7 cellular contexts compared by ENCODE assay signal in genomic region chr5:115170924-115171510, GRCh38. TPM values are rescaled to one million over a fixed set of nuclear protein-coding genes. Genes with fewer than 3 reads are reported as not detected.
DNase-seq lines count a peak whose midpoint lies in the region; ATAC-seq and TF ChIP-seq lines count a peak whose summit lies in the region.

No MANE protein-coding gene starts in this region.

- DNase-seq in HCT116 (ENCODE audit: low read depth, low spot score) (no peak), PC-9 (no peak)
- DNase-seq in activated CD4-positive, CD25-positive, alpha-beta regulatory T cell (lab: John Stamatoyannopoulos, UW) = no peak

- H3K36me3 ChIP-seq in HCT116 (ENCODE audit: control insufficient read depth in 1 of 2, insufficient read depth in 2 of 2, low read length in 2 of 2) (no peaks in the 10 kb centered on the region), PC-9 (ENCODE audit: low read depth) (no peaks in the 10 kb centered on the region), gastroesophageal sphincter (no peaks in the 10 kb centered on the region)

- RAD21 ChIA-PET in HCT116 (lab: Charles Lee; ENCODE audit: low non-redundant PET in 1 of 2, low total read pairs in 2 of 2, uncharacterized antibody in 2 of 2, unreplicated experiment in 2 of 2) = no interaction called here

- ATAC-seq in HCT116 = no peak
- no peak for ATAC-seq in gastroesophageal sphincter
- ATAC-seq in HG03097 (IDR thresholded peaks at IDR 0.05; ENCODE audit: low FRiP score, unreplicated experiment) = no peak
- no peak for ATAC-seq in HG03457 (IDR thresholded peaks at IDR 0.05; ENCODE audit: unreplicated experiment)

- H4K20me1 ChIP-seq in HCT116 (ENCODE audit: insufficient read depth) (no peaks in the 10 kb centered on the region), PC-9 (ENCODE audit: insufficient read depth) (no peaks in the 10 kb centered on the region)

- no peak for TF ChIP-seq RAD21 in HCT116 (IDR thresholded peaks at IDR 0.05; ENCODE audit: low read depth)

- peaks cover 0 to 3% of the 10 kb centered on the region in 2 experiments; a peak in 1 of 4 replicates for H3K9me3 ChIP-seq in HCT116 (ENCODE audit: control insufficient read depth in 1 of 2, insufficient read depth in 1 of 2, low read depth in 1 of 2, low read length in 2 of 2)
- no peaks in the 10 kb centered on the region for H3K9me3 ChIP-seq in PC-9 (ENCODE audit: insufficient read depth, low read depth)
- no peaks in the 10 kb centered on the region for H3K9me3 ChIP-seq in gastroesophageal sphincter

- H3K4me3 ChIP-seq in HCT116 (replicated peaks in 1 of 2; ENCODE audit: low read depth in 1 of 2, low read length in 2 of 2) = peak overlapping the region; percentile 67 to 89
- peak overlapping the region; percentile 81; the same call in 1 of the 2 replicates for H3K4me3 ChIP-seq in PC-9
- peak overlapping the region; percentile 59 to 89 for H3K4me3 ChIP-seq in gastroesophageal sphincter
- H3K4me3 ChIP-seq in skin epidermis = peak overlapping the region; percentile 46 to 85 (median 67)

- H3K27me3 ChIP-seq in HCT116 (ENCODE audit: insufficient read depth, low read length) (no peaks in the 10 kb centered on the region), PC-9 (ENCODE audit: insufficient read depth, low read depth) (peaks cover 5% of the 10 kb centered on the region; the same call in 1 of the 2 replicates), gastroesophageal sphincter (peaks cover 41% of the 10 kb centered on the region)

- H3K27ac ChIP-seq in HCT116 (ENCODE audit: low read depth, low read length) (peak overlapping the region; percentile 70; the same call in 1 of the 2 replicates), PC-9 (no peak overlapping the region), gastroesophageal sphincter (peak overlapping the region in 3 of 4 donors; percentile 65 to 77 (median 72)), skin epidermis (peak overlapping the region in 1 of 21 experiments; percentile 5)

- POLR2A ChIA-PET in HCT116 (lab: Charles Lee) = interaction anchor here (1.1 kb wide), 1 partner anchor 91 kb away, joined by 4 read pairs; no protein-coding TSS in a partner anchor
- POLR2A ChIA-PET in PC-9 (lab: Charles Lee; ENCODE audit: unreplicated experiment) = no interaction called here

- H2AFZ ChIP-seq in HCT116 (ENCODE audit: low read depth, low read length, poor library complexity, severe bottlenecking) = no peak overlapping the region
- 0 out of 2 replicates have a peak overlapping the region, but pooled peaks have one; percentile 90 for H2AFZ ChIP-seq in PC-9

- WGBS in gastroesophageal sphincter (ENCODE audit: low coverage in 1 of 2), 2 donors = 29 to 42% methylated on average over 9 to 14 of the region's 16 CpGs

- TSS peak; percentile 55 for BruUV-seq in HCT116 (replicated peaks; lab: Mats Ljungman, UMichigan)
- no TSS peak for BruUV-seq in PC-9 (replicated peaks; lab: Mats Ljungman, UMichigan)

- no peak for TF ChIP-seq EP300 in gastroesophageal sphincter (IDR thresholded peaks at IDR 0.05)

- H3K79me2 ChIP-seq in HCT116 (ENCODE audit: insufficient read depth, low read length) (no peaks in the 10 kb centered on the region), PC-9 (ENCODE audit: low read depth) (no peaks in the 10 kb centered on the region)

- no peaks in the 10 kb centered on the region for H3K9me2 ChIP-seq in HCT116 (ENCODE audit: insufficient read depth)
- H3K9me2 ChIP-seq in PC-9 (ENCODE audit: insufficient read depth) = no peaks in the 10 kb centered on the region

- intact Hi-C loops in HCT116 (cut with micrococcal nuclease) (no loop called here), PC-9 (cut with micrococcal nuclease; ENCODE audit: unreplicated experiment) (no loop called here)

- no peak for TF ChIP-seq POLR2A in HCT116 (IDR thresholded peaks at IDR 0.05; ENCODE audit: borderline replicate concordance, extremely low read depth, insufficient read depth, insufficient read length)
- TF ChIP-seq POLR2A in gastroesophageal sphincter (IDR thresholded peaks at IDR 0.05) = no peak

- CTCF ChIA-PET in HCT116 (lab: Charles Lee) (no interaction called here), PC-9 (lab: Charles Lee) (interaction anchor here (0.5 kb wide), 1 partner anchor 15 kb away, joined by 15 read pairs; no protein-coding TSS in a partner anchor)

- H3K4me1 ChIP-seq in HCT116 (ENCODE audit: control insufficient read depth in 1 of 2, insufficient read depth in 2 of 2, low read length in 2 of 2) (peaks cover 11 to 22% of the 10 kb centered on the region in 2 experiments; a peak in 3 of 4 replicates), PC-9 (replicated peaks; ENCODE audit: insufficient read depth) (no peaks in the 10 kb centered on the region), gastroesophageal sphincter (peaks cover 0 to 26% (median 5%) of the 10 kb centered on the region in 3 donors)

- peak overlapping the region; percentile 98 for H3K4me2 ChIP-seq in HCT116 (ENCODE audit: low read length)
- peak overlapping the region; percentile 90 for H3K4me2 ChIP-seq in PC-9

- H3F3A ChIP-seq in PC-9 (ENCODE audit: insufficient read depth, low read depth) = no peaks in the 10 kb centered on the region

- TF ChIP-seq CTCF in HCT116 (IDR thresholded peaks at IDR 0.05 in 2 of 3, conservative IDR thresholded peaks at IDR 0.05 in 1 of 3; ENCODE audit: borderline replicate concordance in 1 of 3, insufficient read depth in 1 of 3, low read depth in 2 of 3, low read length in 2 of 3) (no peak), PC-9 (conservative IDR thresholded peaks at IDR 0.05) (no peak), gastroesophageal sphincter (IDR thresholded peaks at IDR 0.05) (no peak)

- peak overlapping the region; percentile 63 for H3K9ac ChIP-seq in HCT116 (ENCODE audit: low read length)

TF ChIP-seq in HCT116, 20 proteins besides CTCF, POLR2A, EP300 and RAD21:
- TF ChIP-seq ATF3 (IDR thresholded peaks at IDR 0.05) (no peak), FOSL1 (IDR thresholded peaks at IDR 0.05; ENCODE audit: low read depth) (no peak), ZNF274 (IDR thresholded peaks at IDR 0.05; ENCODE audit: low read depth, low read length) (no peak), SP1 (IDR thresholded peaks at IDR 0.05; ENCODE audit: low read depth) (no peak), POLR2AphosphoS5 (IDR thresholded peaks at IDR 0.05; ENCODE audit: low read depth, low read length) (no peak), CEBPB (IDR thresholded peaks at IDR 0.05; ENCODE audit: low read depth) (no peak), SRF (IDR thresholded peaks at IDR 0.05; ENCODE audit: low read depth) (no peak), YY1 (IDR thresholded peaks at IDR 0.05; ENCODE audit: extremely low read depth, insufficient replicate concordance, low read depth, low read length) (no peak), ELF1 (IDR thresholded peaks at IDR 0.05; ENCODE audit: borderline replicate concordance, low read depth) (no peak), TCF7L2 (IDR thresholded peaks at IDR 0.05; ENCODE audit: borderline replicate concordance, extremely low read depth, insufficient read depth, insufficient read length) (no peak), EZH2 (IDR thresholded peaks at IDR 0.05) (no peak), ZFX (IDR thresholded peaks at IDR 0.05) (no peak), EZH2phosphoT487 (IDR thresholded peaks at IDR 0.05; ENCODE audit: borderline replicate concordance) (no peak), CBX3 (IDR thresholded peaks at IDR 0.05; ENCODE audit: low read depth) (no peak), JUND (IDR thresholded peaks at IDR 0.05) (no peak), MAX (IDR thresholded peaks at IDR 0.05) (no peak), EGR1 (IDR thresholded peaks at IDR 0.05; ENCODE audit: low read depth) (no peak), SIN3A (IDR thresholded peaks at IDR 0.05; ENCODE audit: low read depth) (no peak)
TF ChIP-seq in HCT116: peak in this region for 0.

RNA-seq across cellular contexts. Expression of gene TRIM36, which starts 1.3 kb away (rescaled TPM):
- total RNA-seq in HCT116 (2021; ENCODE audit: unreplicated experiment) = 12.6 TPM
- polyA plus RNA-seq in HCT116 (2012) = 4.5 and 6.4 TPM in 2 replicates
- 0.15 and 0.22 TPM in 2 replicates for total RNA-seq in PC-9 (2021)
- 1 to 10 TPM in 3 of 4 donors, under 1 TPM in 1; 0.81 to 9.7 (median 2.7) TPM for total RNA-seq in gastroesophageal sphincter
